In the genomic region with DNA sequence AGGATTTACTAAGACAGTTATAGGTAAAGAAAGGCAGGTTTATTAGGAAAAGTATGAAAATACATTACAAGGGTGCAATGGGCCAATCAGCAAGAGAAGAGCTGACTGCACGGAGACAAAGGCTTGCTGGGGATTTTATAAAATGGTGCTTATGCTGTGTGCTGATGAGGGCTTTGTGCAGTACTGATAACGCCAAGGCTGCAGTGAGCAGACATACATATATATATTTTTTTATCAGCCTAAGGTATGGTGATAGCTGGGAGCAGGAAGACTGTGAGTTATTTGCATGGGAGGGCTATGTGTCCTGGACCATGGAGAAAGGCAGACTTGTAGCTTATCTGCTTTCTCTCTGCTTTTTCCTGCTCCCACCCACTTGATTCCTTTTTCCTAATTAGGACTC, we compare ENCODE assay signal across 14 cellular contexts.
DNase-seq lines count a peak whose midpoint lies in the region; ATAC-seq and TF ChIP-seq lines count a peak whose summit lies in the region.
"Had no signal": no experiment of that assay in that cellular context is flagged by ENCODE, and none has a peak within 500 bp of the region (broad histone marks: within the 10 kb centered on the region; RNA-seq: fewer than 3 reads in every experiment).

No MANE protein-coding gene starts in this region.

- H3K27ac ChIP-seq in HCT116 (ENCODE audit: low read depth, low read length), result no peak overlapping the region
- peak overlapping the region; percentile 100 for H3K27ac ChIP-seq in Panc1 (ENCODE audit: low read length)
- H3K27ac ChIP-seq in mesodermal cell (ENCODE audit: low read depth, low read length, severe bottlenecking), result peak overlapping the region; percentile 13
- H3K27ac ChIP-seq in neuronal stem cell (replicated peaks; ENCODE audit: low read length), result no peak overlapping the region

- TF ChIP-seq RAD21 in HCT116 (IDR thresholded peaks at IDR 0.05; ENCODE audit: low read depth), result no peak

- H3K36me3 ChIP-seq in HCT116 (ENCODE audit: control insufficient read depth in 1 of 2, insufficient read depth in 2 of 2, low read length in 2 of 2) (no peaks in the 10 kb centered on the region), Panc1 (ENCODE audit: control insufficient read depth, insufficient read depth, low read length) (no peaks in the 10 kb centered on the region), mesodermal cell (ENCODE audit: control insufficient read depth, insufficient read depth, low read length) (no peaks in the 10 kb centered on the region), neuronal stem cell (replicated peaks in 1 of 2; ENCODE audit: control insufficient read depth in 2 of 2, insufficient read depth in 2 of 2, low read length in 2 of 2) (no peaks in the 10 kb centered on the region)
- H3K36me3 ChIP-seq: HAP-1 had no signal

- no peak overlapping the region for H2BK120ac ChIP-seq in neuronal stem cell (ENCODE audit: low read depth, low read length)

- RAD21 ChIA-PET in HCT116 (lab: Charles Lee; ENCODE audit: low non-redundant PET in 1 of 2, low total read pairs in 2 of 2, uncharacterized antibody in 2 of 2, unreplicated experiment in 2 of 2), result no interaction called here

- no peak overlapping the region for H3K14ac ChIP-seq in neuronal stem cell (ENCODE audit: low read length)

- H2BK5ac ChIP-seq in neuronal stem cell (ENCODE audit: low read length), result no peak overlapping the region

- ATAC-seq in HCT116 (no peak), Panc1 (no peak), GM19455 (IDR thresholded peaks at IDR 0.05; ENCODE audit: unreplicated experiment) (no peak), HG03097 (IDR thresholded peaks at IDR 0.05; ENCODE audit: low FRiP score, unreplicated experiment) (no peak)

- no peak overlapping the region for H3K18ac ChIP-seq in neuronal stem cell (ENCODE audit: low read length)

- no peak overlapping the region for H3K4me3 ChIP-seq in HCT116 (replicated peaks in 1 of 2; ENCODE audit: low read depth in 1 of 2, low read length in 2 of 2)
- H3K4me3 ChIP-seq in Panc1 (ENCODE audit: low read depth in 2 of 2, low read length in 2 of 2), result no peak overlapping the region
- no peak overlapping the region for H3K4me3 ChIP-seq in mesodermal cell (ENCODE audit: extremely low read depth, insufficient read depth, low read length, poor library complexity, severe bottlenecking)
- no peak overlapping the region for H3K4me3 ChIP-seq in neuronal stem cell (ENCODE audit: low read length in 2 of 2)
- H3K4me3 ChIP-seq: HAP-1 had no signal

- H2BK15ac ChIP-seq in neuronal stem cell (ENCODE audit: low read length), result no peak overlapping the region

- BruUV-seq in HCT116 (replicated peaks; lab: Mats Ljungman, UMichigan), result no TSS peak
- no TSS peak for BruUV-seq in Panc1 (replicated peaks; lab: Mats Ljungman, UMichigan)

- no peaks in the 10 kb centered on the region for H3K9me2 ChIP-seq in HCT116 (ENCODE audit: insufficient read depth)

- no peak for TF ChIP-seq POLR2A in HCT116 (IDR thresholded peaks at IDR 0.05; ENCODE audit: borderline replicate concordance, extremely low read depth, insufficient read depth, insufficient read length)

- no peaks in the 10 kb centered on the region for H4K20me1 ChIP-seq in HCT116 (ENCODE audit: insufficient read depth)

- no peak overlapping the region for H3K4ac ChIP-seq in neuronal stem cell (ENCODE audit: low read length)

- no peak overlapping the region for H4K91ac ChIP-seq in neuronal stem cell (ENCODE audit: low read depth, low read length, poor library complexity)

- H3K79me2 ChIP-seq in HCT116 (ENCODE audit: insufficient read depth, low read length), result no peaks in the 10 kb centered on the region

- no peak overlapping the region for H3K4me2 ChIP-seq in HCT116 (ENCODE audit: low read length)
- H3K4me2 ChIP-seq in neuronal stem cell (ENCODE audit: insufficient read depth, low read length, poor library complexity, severe bottlenecking), result no peak overlapping the region

- POLR2A ChIA-PET in HCT116 (lab: Charles Lee) (no interaction called here), Panc1 (lab: Charles Lee) (no interaction called here)

- no peaks in the 10 kb centered on the region for H3K79me1 ChIP-seq in neuronal stem cell (ENCODE audit: low read depth, low read length)

- no peak overlapping the region for H3K9ac ChIP-seq in HCT116 (ENCODE audit: low read length)
- H3K9ac ChIP-seq in neuronal stem cell (ENCODE audit: low read depth, low read length, poor library complexity), result no peak overlapping the region

- CTCF ChIA-PET in HCT116 (lab: Charles Lee), result interaction anchor here (1.7 kb wide), 1 partner anchor 40 kb away, joined by 4 read pairs; no protein-coding TSS in a partner anchor
- CTCF ChIA-PET in Panc1 (lab: Charles Lee), result no interaction called here

- TF ChIP-seq CTCF in HCT116 (IDR thresholded peaks at IDR 0.05 in 2 of 3, conservative IDR thresholded peaks at IDR 0.05 in 1 of 3; ENCODE audit: borderline replicate concordance in 1 of 3, insufficient read depth in 1 of 3, low read depth in 2 of 3, low read length in 2 of 3) (no peak), Panc1 (IDR thresholded peaks at IDR 0.05) (no peak)

- no peak overlapping the region for H2BK12ac ChIP-seq in neuronal stem cell (ENCODE audit: low read length)

- WGBS in mesodermal cell (ENCODE audit: insufficient coverage in 2 of 2), 2 experiments, result 83 to 88% methylated on average over 1 of the region's 2 CpGs
- no CpG with 5 or more reads among the region's 2 CpGs for WGBS in neuronal stem cell (ENCODE audit: extremely low coverage in 2 of 2, insufficient read length in 2 of 2, insufficient replicate concordance in 1 of 2), 2 donors

- in situ Hi-C loops in Panc1 (cut with HindIII; ENCODE audit: low pct_unique_long_range_greater_than_20kb, low sequenced_read_pairs), result no loop called here

- no peak overlapping the region for H2AK5ac ChIP-seq in neuronal stem cell (ENCODE audit: low read depth, low read length)

- intact Hi-C loops in HCT116 (cut with micrococcal nuclease), result no loop called here
- intact Hi-C loops in Panc1 (cut with micrococcal nuclease; ENCODE audit: unreplicated experiment), result loop anchor here (5.0 to 10.0 kb wide), 3 partner anchors 188 to 764 kb away; no protein-coding TSS in a partner anchor

- H3K9me3 ChIP-seq in HCT116 (ENCODE audit: control insufficient read depth in 1 of 2, insufficient read depth in 1 of 2, low read depth in 1 of 2, low read length in 2 of 2) (no peaks in the 10 kb centered on the region), Panc1 (ENCODE audit: control insufficient read depth, insufficient read depth, low read depth, low read length) (peaks cover 12% of the 10 kb centered on the region; the same call in 1 of the 2 replicates), mesodermal cell (ENCODE audit: control insufficient read depth, low read length) (no peaks in the 10 kb centered on the region), neuronal stem cell (replicated peaks in 1 of 2; ENCODE audit: control insufficient read depth in 2 of 2, insufficient read depth in 1 of 2, low read depth in 1 of 2, low read length in 2 of 2) (no peaks in the 10 kb centered on the region)
- H3K9me3 ChIP-seq: HAP-1 had no signal

- peaks cover 24 to 45% of the 10 kb centered on the region in 2 experiments for H3K4me1 ChIP-seq in HCT116 (ENCODE audit: control insufficient read depth in 1 of 2, insufficient read depth in 2 of 2, low read length in 2 of 2)
- H3K4me1 ChIP-seq in Panc1 (ENCODE audit: control insufficient read depth, insufficient read depth, low read length), result peaks cover 40% of the 10 kb centered on the region
- H3K4me1 ChIP-seq in mesodermal cell (ENCODE audit: control insufficient read depth, insufficient read depth, low read length, poor library complexity, severe bottlenecking), result peaks cover 16% of the 10 kb centered on the region
- H3K4me1 ChIP-seq in neuronal stem cell (ENCODE audit: control insufficient read depth in 2 of 2, insufficient read depth in 1 of 2, low read depth in 1 of 2, low read length in 2 of 2), result peaks cover 11 to 39% of the 10 kb centered on the region in 2 donors
- H3K4me1 ChIP-seq: HAP-1 had no signal

- DNase-seq in HCT116 (ENCODE audit: low read depth, low spot score) (no peak), Panc1 (ENCODE audit: low read depth, low spot score) (no peak), neuronal stem cell (ENCODE audit: low spot score) (no peak), DMS153 treated with DMSO at 0.1 percent for 48 hours (lab: John Stamatoyannopoulos, UW; ENCODE audit: unreplicated experiment) (no peak)
- DNase-seq: C1 segment of cervical spinal cord; Calu3; CD4-positive, alpha-beta T cell; DMS79 treated with DMSO at 0.1 percent for 48 hours; EL; HFFc6 had no signal

- H2AFZ ChIP-seq in HCT116 (ENCODE audit: low read depth, low read length, poor library complexity, severe bottlenecking) (peak overlapping the region; percentile 36), neuronal stem cell (ENCODE audit: low read length) (peak overlapping the region; percentile 70)

- no peak overlapping the region for H4K8ac ChIP-seq in neuronal stem cell (ENCODE audit: low read depth, low read length)

- H3K23ac ChIP-seq in neuronal stem cell (ENCODE audit: low read depth, low read length, poor library complexity), result no peak overlapping the region

- H3K27me3 ChIP-seq in HCT116 (ENCODE audit: insufficient read depth, low read length), result no peaks in the 10 kb centered on the region
- no peaks in the 10 kb centered on the region for H3K27me3 ChIP-seq in Panc1 (ENCODE audit: control insufficient read depth, insufficient read depth, low read length)
- no peaks in the 10 kb centered on the region for H3K27me3 ChIP-seq in neuronal stem cell (ENCODE audit: control insufficient read depth in 3 of 3, insufficient read depth in 3 of 3, low read depth in 1 of 3, low read length in 3 of 3)

TF ChIP-seq in HCT116, 20 proteins besides CTCF, POLR2A, EP300 and RAD21:
- TF ChIP-seq EZH2 (IDR thresholded peaks at IDR 0.05) (no peak), ELF1 (IDR thresholded peaks at IDR 0.05; ENCODE audit: borderline replicate concordance, low read depth) (no peak)

Comparison
In these comparisons a context has a peak if more than half of its experiments do, and no peak if none do; other contexts are left out.
1. H3K27ac ChIP-seq: peak in Panc1 (single experiment) and mesodermal cell (single experiment); none in HCT116 (single experiment) and neuronal stem cell (single experiment).